ENCODE assay signal across 8 cellular contexts in genomic region chr17:71085238-71086033, GRCh38.
DNase-seq lines count a peak whose midpoint lies in the region; ATAC-seq, FAIRE-seq and TF ChIP-seq lines count a peak whose summit lies in the region.

No MANE protein-coding gene starts in this region.

- ATAC-seq in GM19351 (IDR thresholded peaks at IDR 0.05; ENCODE audit: unreplicated experiment) (no peak), left cardiac atrium (no peak), GM21526 (IDR thresholded peaks at IDR 0.05; ENCODE audit: low FRiP score, unreplicated experiment) (no peak)

- peak; percentile 92 for FAIRE-seq in urothelium cell line (lab: Jason Lieb, UNC)

- peak; percentile 49 for TF ChIP-seq CTCF in epithelial cell of proximal tubule (conservative IDR thresholded peaks at IDR 0.05; ENCODE audit: low read depth, low read length)

- no peak overlapping the region for H3K4me3 ChIP-seq in epithelial cell of proximal tubule (ENCODE audit: low read depth, low read length)

- intact Hi-C loops in left cardiac atrium (cut with DNase I) = no loop called here

- DNase-seq in stimulated activated CD4-positive, alpha-beta T cell treated with anti-CD3 and anti-CD28 coated beads, Interleukin-15, amount 100 ng/mL, for 24 hours = peak; percentile 21
- DNase-seq in stimulated activated CD4-positive, alpha-beta T cell treated with anti-CD3 and anti-CD28 coated beads, Interleukin-2, amount 100 ng/mL, for 48 hours = no peak
- DNase-seq in NCI-H526 treated with DMSO at 0.1 percent for 48 hours (lab: John Stamatoyannopoulos, UW) = peak; percentile 42
- no peak for DNase-seq in epithelial cell of proximal tubule (ENCODE audit: low read depth)
- peak; percentile 45 for DNase-seq in urothelium cell line (ENCODE audit: low spot score)
- DNase-seq in left cardiac atrium = no peak

Comparison
In these comparisons a context has a peak if more than half of its experiments do, and no peak if none do; other contexts are left out.
1. DNase-seq: peak in stimulated activated CD4-positive, alpha-beta T cell treated with anti-CD3 and anti-CD28 coated beads, Interleukin-15, amount 100 ng/mL, for 24 hours (single experiment), NCI-H526 treated with DMSO at 0.1 percent for 48 hours (single experiment) and urothelium cell line (single experiment); none in stimulated activated CD4-positive, alpha-beta T cell treated with anti-CD3 and anti-CD28 coated beads, Interleukin-2, amount 100 ng/mL, for 48 hours (0 of 2), epithelial cell of proximal tubule (single experiment) and left cardiac atrium (single experiment).